30 cellular contexts compared by ENCODE assay signal in genomic region chr11:33410086-33410765, GRCh38. TPM values are rescaled to one million over a fixed set of nuclear protein-coding genes. Genes with fewer than 3 reads are reported as not detected.
"Had no signal": no experiment of that assay in that cellular context is flagged by ENCODE, and none has a peak within 500 bp of the region (broad histone marks: within the 10 kb centered on the region; RNA-seq: fewer than 3 reads in every experiment).

No MANE protein-coding gene starts in this region.

- FAIRE-seq: islet of Langerhans, kidney, small intestine, urothelium cell line had no signal

- H3K9me3 ChIP-seq: left lung, lower lobe of right lung, neutrophil, right atrium auricular region, right lobe of liver, spleen, suprapubic skin, thoracic aorta, tibial artery, upper lobe of right lung had no signal

- H3K36me3 ChIP-seq: left lung, lower lobe of right lung, neural progenitor cell, neutrophil, right atrium auricular region, right lobe of liver, spleen, suprapubic skin, thoracic aorta, tibial artery, upper lobe of right lung had no signal

- H3K4me1 Mint-ChIP-seq: immature natural killer cell; naive B cell; natural killer cell; stimulated activated effector memory CD8-positive, alpha-beta T cell treated with anti-CD3 and anti-CD28 coated beads, Interleukin-12 subunit alpha, Interleukin-12 subunit beta, amount 100 ng/mL, for 72 hours had no signal

- H3K4me2 ChIP-seq: neural progenitor cell had no signal

- H2AFZ ChIP-seq: neural progenitor cell, parathyroid adenoma had no signal

- DNase-seq: hippocampal formation; immature natural killer cell; kidney; left colon; left lung; lower lobe of right lung; mammary epithelial cell; mesenchymal stem cell; naive B cell; natural killer cell; nephron progenitor cell; occipital lobe; right lobe of liver; small intestine; spleen; stimulated activated CD4-positive, alpha-beta T cell treated with anti-CD3 and anti-CD28 coated beads, Interleukin-4, amount 100 ng/mL, for 24 hours; stimulated activated naive CD4-positive, alpha-beta T cell; tibial artery; trophoblast cell; upper lobe of right lung had no signal

- H3K27me3 ChIP-seq: neural progenitor cell, right atrium auricular region, right lobe of liver, tibial artery, upper lobe of right lung had no signal

- H3K4me1 ChIP-seq: left lung, lower lobe of right lung, parathyroid adenoma, right atrium auricular region, right lobe of liver, spleen, suprapubic skin, tibial artery, upper lobe of right lung had no signal

- H3K9me3 Mint-ChIP-seq: immature natural killer cell; natural killer cell; nephron progenitor cell; stimulated activated effector memory CD8-positive, alpha-beta T cell treated with anti-CD3 and anti-CD28 coated beads, Interleukin-12 subunit alpha, Interleukin-12 subunit beta, amount 100 ng/mL, for 72 hours; stimulated activated naive CD8-positive, alpha-beta T cell treated with anti-CD3 and anti-CD28 coated beads, Interleukin-15, Interleukin-2, amounts not matched to agents 100 ng/mL and 50 ng/mL, for 24 hours had no signal

- H3K9ac ChIP-seq: neural progenitor cell, parathyroid adenoma had no signal

- ATAC-seq: left colon; left lung; lower lobe of right lung; natural killer cell; right lobe of liver; stimulated activated effector memory CD8-positive, alpha-beta T cell treated with anti-CD3 and anti-CD28 coated beads, Interleukin-12 subunit alpha, Interleukin-12 subunit beta, amount 100 ng/mL, for 72 hours; upper lobe of right lung had no signal

- H3K27ac Mint-ChIP-seq: immature natural killer cell; naive B cell; natural killer cell; nephron progenitor cell; neural progenitor cell; stimulated activated effector memory CD8-positive, alpha-beta T cell treated with anti-CD3 and anti-CD28 coated beads, Interleukin-12 subunit alpha, Interleukin-12 subunit beta, amount 100 ng/mL, for 72 hours; stimulated activated naive CD8-positive, alpha-beta T cell treated with anti-CD3 and anti-CD28 coated beads, Interleukin-15, Interleukin-2, amounts not matched to agents 100 ng/mL and 50 ng/mL, for 24 hours had no signal

- H3K4me3 Mint-ChIP-seq: immature natural killer cell; naive B cell; natural killer cell; nephron progenitor cell; neural progenitor cell; stimulated activated effector memory CD8-positive, alpha-beta T cell treated with anti-CD3 and anti-CD28 coated beads, Interleukin-12 subunit alpha, Interleukin-12 subunit beta, amount 100 ng/mL, for 72 hours; stimulated activated naive CD8-positive, alpha-beta T cell treated with anti-CD3 and anti-CD28 coated beads, Interleukin-15, Interleukin-2, amounts not matched to agents 100 ng/mL and 50 ng/mL, for 24 hours had no signal

- H3K27ac ChIP-seq: left lung, lower lobe of right lung, neural progenitor cell, neutrophil, parathyroid adenoma, right atrium auricular region, right lobe of liver, spleen, suprapubic skin, thoracic aorta, tibial artery, upper lobe of right lung had no signal

- H3K36me3 Mint-ChIP-seq: immature natural killer cell; naive B cell; natural killer cell; neural progenitor cell; stimulated activated effector memory CD8-positive, alpha-beta T cell treated with anti-CD3 and anti-CD28 coated beads, Interleukin-12 subunit alpha, Interleukin-12 subunit beta, amount 100 ng/mL, for 72 hours had no signal

- H3K4me3 ChIP-seq: left lung, lower lobe of right lung, neural progenitor cell, right atrium auricular region, right lobe of liver, spleen, suprapubic skin, thoracic aorta, tibial artery, upper lobe of right lung had no signal

RNA-seq across cellular contexts. Expression of gene KIAA1549L, which starts 34.3 kb away (rescaled TPM):
- total RNA-seq: natural killer cell, upper lobe of right lung had no signal
- polyA plus RNA-seq: immature natural killer cell had no signal
